In the genomic region with DNA sequence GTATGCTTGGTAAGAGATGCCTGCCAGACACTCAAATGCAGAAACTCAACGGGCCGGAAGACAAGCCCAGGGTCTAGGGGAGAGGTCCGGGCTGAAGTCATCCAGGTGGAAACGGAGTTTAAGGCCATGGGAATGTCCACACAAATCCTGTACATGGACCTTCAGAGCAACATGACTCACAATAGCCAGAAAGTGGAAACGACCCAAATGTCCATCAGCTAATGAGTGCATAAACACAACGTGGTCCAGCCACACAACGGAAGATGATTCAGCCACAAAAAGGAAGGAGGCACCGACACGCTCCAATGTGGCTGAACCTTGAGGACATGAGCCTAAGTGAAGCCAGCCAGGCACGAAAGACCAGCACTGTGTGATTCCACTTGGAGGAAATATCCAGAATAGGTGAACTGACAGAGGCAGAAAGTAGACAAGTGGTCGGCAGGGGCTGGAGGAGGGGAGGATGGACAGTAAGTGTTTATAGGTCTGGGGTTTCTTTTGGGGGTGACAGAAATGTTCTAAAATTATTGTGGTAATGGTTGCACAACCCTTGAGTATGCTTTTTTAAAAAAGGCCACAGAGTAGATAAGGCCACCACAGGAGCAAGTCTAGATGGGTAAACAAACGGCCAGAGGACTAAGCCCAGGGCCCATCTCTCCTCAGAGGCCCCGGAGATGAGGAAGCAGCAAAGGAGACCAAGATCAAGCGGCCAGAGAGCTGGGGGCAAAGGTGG, we compare ENCODE assay signal across 8 cellular contexts.
A peak's percentile ranks its signal among the peaks of the same experiment; 100 is the strongest.
DNase-seq lines count a peak whose midpoint lies in the region; ATAC-seq and TF ChIP-seq lines count a peak whose summit lies in the region.

No MANE protein-coding gene starts in this region.

- peak in 9 of 14 donors; percentile 19 to 76 (median 54) for DNase-seq in C1 segment of cervical spinal cord (lab: John Stamatoyannopoulos, UW)
- DNase-seq in colonic mucosa, result no peak
- DNase-seq in naive B cell, result peak; percentile 25
- no peak for DNase-seq in NCI-H2171 (lab: John Stamatoyannopoulos, UW)
- DNase-seq in NCI-H2227 (lab: John Stamatoyannopoulos, UW; ENCODE audit: unreplicated experiment), result no peak

- H3K27ac Mint-ChIP-seq in naive B cell, result peak overlapping the region; percentile 1 to 93 (median 86)

- H3K36me3 ChIP-seq in KOPT-K1 (ENCODE audit: insufficient read depth, low read length), result peaks cover 11% of the 10 kb centered on the region; the same call in 1 of the 2 replicates
- no peaks in the 10 kb centered on the region for H3K36me3 ChIP-seq in colonic mucosa

- ATAC-seq in naive B cell (ENCODE audit: low read depth in 2 of 2), result peak; percentile 62 to 70
- no peak for ATAC-seq in HG02852 (IDR thresholded peaks at IDR 0.05; ENCODE audit: unreplicated experiment)
- ATAC-seq in GM21723 (IDR thresholded peaks at IDR 0.05; ENCODE audit: unreplicated experiment), result no peak

- H3K27ac ChIP-seq in KOPT-K1 (ENCODE audit: low read depth, low read length, poor library complexity, severe bottlenecking), result peak overlapping the region; percentile 19
- peak overlapping the region; percentile 51 for H3K27ac ChIP-seq in colonic mucosa

- H3K9me3 ChIP-seq in KOPT-K1 (ENCODE audit: insufficient read depth, low read length, poor library complexity, severe bottlenecking), result no peaks in the 10 kb centered on the region
- H3K9me3 ChIP-seq in colonic mucosa, result no peaks in the 10 kb centered on the region

- peaks cover 0 to 5% (median 2%) of the 10 kb centered on the region in 7 donors for H3K9me3 Mint-ChIP-seq in naive B cell

- intact Hi-C loops in colonic mucosa (cut with DNase I), result no loop called here

- TF ChIP-seq CTCF in colonic mucosa (IDR thresholded peaks at IDR 0.05), result no peak

- H3K36me3 Mint-ChIP-seq in naive B cell, result peaks cover 10 to 24% of the 10 kb centered on the region in 2 donors

- no peaks in the 10 kb centered on the region for H3K27me3 Mint-ChIP-seq in naive B cell

- no peaks in the 10 kb centered on the region for H3K4me1 ChIP-seq in colonic mucosa

- H3K4me3 ChIP-seq in colonic mucosa, result no peak overlapping the region

- peak overlapping the region; percentile 0 to 93 (median 74) for H3K4me3 Mint-ChIP-seq in naive B cell

- H3K4me1 Mint-ChIP-seq in naive B cell, result peaks cover 65 to 81% (median 76%) of the 10 kb centered on the region in 3 donors

- no peak overlapping the region for H3K9ac ChIP-seq in colonic mucosa (ENCODE audit: low read depth in 2 of 2, low read length in 2 of 2)

- no peaks in the 10 kb centered on the region for H3K27me3 ChIP-seq in colonic mucosa

Comparison
In these comparisons a context has a peak if more than half of its experiments do, and no peak if none do; other contexts are left out.
1. DNase-seq: peak in C1 segment of cervical spinal cord (9 of 14) and naive B cell (single experiment); none in colonic mucosa (single experiment), NCI-H2171 (single experiment) and NCI-H2227 (single experiment).
2. ATAC-seq: peak in naive B cell (2 of 2); none in HG02852 (single experiment) and GM21723 (single experiment).